Comparison of ENCODE assay signal across 8 cellular contexts in genomic region chr13:95226932-95227718, GRCh38.
DNase-seq lines count a peak whose midpoint lies in the region; ATAC-seq and TF ChIP-seq lines count a peak whose summit lies in the region.

No MANE protein-coding gene starts in this region.

- intact Hi-C loops in left ventricle myocardium superior (cut with micrococcal nuclease) = no loop called here

- peak overlapping the region; percentile 51 for H3K27ac ChIP-seq in HL-60 (replicated peaks)

- TF ChIP-seq CTCF in GM12864 (IDR thresholded peaks at IDR 0.05; ENCODE audit: low read depth, low read length, missing control alignments) (no peak), HL-60 (IDR thresholded peaks at IDR 0.05; ENCODE audit: insufficient read depth, low read length) (no peak)

- peak overlapping the region; percentile 14; the same call in 1 of the 2 replicates for H3K4me3 ChIP-seq in GM12864 (ENCODE audit: low read depth, low read length)
- H3K4me3 ChIP-seq in HL-60 (replicated peaks; ENCODE audit: insufficient read depth, low read length) = no peak overlapping the region

- DNase-seq in GM12864 (ENCODE audit: low read depth) (peak; percentile 83), HL-60 (ENCODE audit: low read depth in 1 of 2, low spot score in 1 of 2) (peak in 1 of 2 experiments; percentile 55), left ventricle myocardium superior (no peak), middle frontal gyrus (ENCODE audit: extremely low spot score, low spot score) (no peak), HPDE6-E6E7 (ENCODE audit: extremely low spot score) (no peak), NCI-H2107 (lab: John Stamatoyannopoulos, UW) (no peak)
- no peak for DNase-seq in activated naive CD4-positive, alpha-beta T cell (lab: John Stamatoyannopoulos, UW)

- no peaks in the 10 kb centered on the region for H3K27me3 ChIP-seq in HL-60 (ENCODE audit: insufficient read depth, poor library complexity, severe bottlenecking)

- ATAC-seq in GM21528 (IDR thresholded peaks at IDR 0.05; ENCODE audit: low FRiP score, unreplicated experiment) (peak; percentile 81), left ventricle myocardium superior (peak; percentile 62)
